Comparison of ENCODE assay signal across 27 cellular contexts in the genomic region with DNA sequence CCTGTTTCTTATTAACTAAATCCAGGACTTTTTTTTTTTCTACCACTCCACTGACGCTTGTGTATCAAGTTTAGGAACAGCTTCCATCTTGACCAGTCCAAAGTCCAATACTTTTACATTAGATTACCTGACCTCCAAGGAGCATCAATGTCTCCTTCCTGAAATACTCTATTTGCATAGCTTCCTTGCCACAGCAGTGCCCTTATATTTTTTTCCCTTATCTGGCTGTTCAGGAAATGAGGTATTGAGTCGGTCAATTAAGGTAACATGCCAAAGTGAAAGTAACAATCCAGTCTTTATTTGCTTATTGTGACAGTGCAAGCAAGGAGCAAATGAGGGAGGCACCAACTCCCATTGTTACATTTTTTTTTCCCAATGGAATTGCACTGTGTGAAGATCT.
DNase-seq lines count a peak whose midpoint lies in the region; ATAC-seq and TF ChIP-seq lines count a peak whose summit lies in the region.
"Had no signal": no experiment of that assay in that cellular context is flagged by ENCODE, and none has a peak within 500 bp of the region (broad histone marks: within the 10 kb centered on the region; RNA-seq: fewer than 3 reads in every experiment).

No MANE protein-coding gene starts in this region.

- no peak overlapping the region for H3K4me3 ChIP-seq in OCI-LY3 (ENCODE audit: low read length)
- H3K4me3 ChIP-seq in right lobe of liver: peak overlapping the region in 2 of 3 donors; percentile 7 to 22
- no peak overlapping the region for H3K4me3 ChIP-seq in coronary artery
- H3K4me3 ChIP-seq: BLaER1 treated with 17β-estradiol and CSF1 and Interleukin-3, amounts not matched to agents 10 nM and 100 nM; gastroesophageal sphincter; lung; PC-9; psoas muscle; upper lobe of left lung had no signal

- 23% methylated on average over 2 of the region's 2 CpGs for WGBS in right lobe of liver (ENCODE audit: insufficient coverage, low coverage, low lambda C conversion rate, missing lambda C conversion rate)

- H3K27ac ChIP-seq in OCI-LY3 (ENCODE audit: low read length) (no peak overlapping the region), right lobe of liver (peak overlapping the region in 1 of 3 donors; percentile 11), coronary artery (no peak overlapping the region)
- H3K27ac ChIP-seq: BLaER1 treated with 17β-estradiol and CSF1 and Interleukin-3, amounts not matched to agents 10 nM and 100 nM; gastroesophageal sphincter; KMS-11; neutrophil; PC-9; psoas muscle; upper lobe of left lung had no signal

- no peaks in the 10 kb centered on the region for H4K20me1 ChIP-seq in OCI-LY3 (ENCODE audit: insufficient read depth, low read length)
- H4K20me1 ChIP-seq: BLaER1 treated with 17β-estradiol and CSF1 and Interleukin-3, amounts not matched to agents 10 nM and 100 nM had no signal

- no peaks in the 10 kb centered on the region for H3K27me3 Mint-ChIP-seq in natural killer cell (ENCODE audit: low read depth in 2 of 2)
- H3K27me3 Mint-ChIP-seq: activated B cell treated with CpG ODN at 0.5 μM for 24 hours had no signal

- no peak overlapping the region for H3K4me2 ChIP-seq in OCI-LY3 (ENCODE audit: low read length)
- H3K4me2 ChIP-seq: BLaER1 treated with 17β-estradiol and CSF1 and Interleukin-3, amounts not matched to agents 10 nM and 100 nM; KMS-11; PC-9 had no signal

- no peak overlapping the region for H3K4me3 Mint-ChIP-seq in natural killer cell
- H3K4me3 Mint-ChIP-seq: activated B cell treated with CpG ODN at 0.5 μM for 24 hours had no signal

- no peaks in the 10 kb centered on the region for H3K27me3 ChIP-seq in OCI-LY3 (ENCODE audit: low read depth, low read length)
- H3K27me3 ChIP-seq in right lobe of liver: no peaks in the 10 kb centered on the region
- H3K27me3 ChIP-seq: BLaER1 treated with 17β-estradiol and CSF1 and Interleukin-3, amounts not matched to agents 10 nM and 100 nM; gastroesophageal sphincter; neutrophil; upper lobe of left lung had no signal

- H3K27ac Mint-ChIP-seq in natural killer cell: no peak overlapping the region
- H3K27ac Mint-ChIP-seq: activated B cell treated with CpG ODN at 0.5 μM for 24 hours; activated naive CD4-positive, alpha-beta T cell treated with anti-CD3 and anti-CD28 coated beads, Interleukin-2, amount 50 U/mL, for 72 hours had no signal

- intact Hi-C loops in right lobe of liver (cut with DNase I) (no loop called here), natural killer cell (cut with micrococcal nuclease) (no loop called here)

- TF ChIP-seq POLR2A in right lobe of liver (IDR thresholded peaks at IDR 0.05): no peak

- H3K36me3 ChIP-seq in OCI-LY3 (replicated peaks; ENCODE audit: low read depth, low read length) (no peaks in the 10 kb centered on the region), right lobe of liver (no peaks in the 10 kb centered on the region)
- H3K36me3 ChIP-seq: BLaER1 treated with 17β-estradiol and CSF1 and Interleukin-3, amounts not matched to agents 10 nM and 100 nM; gastroesophageal sphincter; neutrophil; upper lobe of left lung had no signal

- H2AFZ ChIP-seq in OCI-LY3 (ENCODE audit: low read depth, low read length): peak overlapping the region; percentile 22; the same call in 1 of the 2 replicates
- H2AFZ ChIP-seq: PC-9 had no signal

- H3K79me2 ChIP-seq in OCI-LY3 (ENCODE audit: low read length): no peaks in the 10 kb centered on the region

- H3K36me3 Mint-ChIP-seq in natural killer cell: no peaks in the 10 kb centered on the region
- H3K36me3 Mint-ChIP-seq: activated naive CD4-positive, alpha-beta T cell treated with anti-CD3 and anti-CD28 coated beads, Interleukin-2, amount 50 U/mL, for 72 hours had no signal

- H3K4me1 ChIP-seq in OCI-LY3 (ENCODE audit: low read length): peaks cover 6% of the 10 kb centered on the region; the same call in 1 of the 2 replicates
- peaks cover 0 to 10% (median 0%) of the 10 kb centered on the region in 4 donors for H3K4me1 ChIP-seq in right lobe of liver
- H3K4me1 ChIP-seq: BLaER1 treated with 17β-estradiol and CSF1 and Interleukin-3, amounts not matched to agents 10 nM and 100 nM; gastroesophageal sphincter; psoas muscle; upper lobe of left lung had no signal

- TF ChIP-seq CTCF in OCI-LY3 (IDR thresholded peaks at IDR 0.05; ENCODE audit: low read depth, low read length) (no peak), right lobe of liver (IDR thresholded peaks at IDR 0.05) (no peak), GM10266 (IDR thresholded peaks at IDR 0.05; ENCODE audit: control insufficient read depth, insufficient read depth, low read depth, missing control alignments) (no peak), coronary artery (IDR thresholded peaks at IDR 0.05) (no peak), natural killer cell (IDR thresholded peaks at IDR 0.05) (no peak)

- H3K9ac ChIP-seq in OCI-LY3 (ENCODE audit: low read length): no peak overlapping the region
- H3K9ac ChIP-seq: BLaER1 treated with 17β-estradiol and CSF1 and Interleukin-3, amounts not matched to agents 10 nM and 100 nM; KMS-11 had no signal

- peak; percentile 14 for DNase-seq in A172 (ENCODE audit: low spot score)
- peak; percentile 35 for DNase-seq in HT-29 (ENCODE audit: low spot score)
- no peak for DNase-seq in right lobe of liver
- no peak for DNase-seq in GM10266 (ENCODE audit: extremely low spot score)
- no peak for DNase-seq in coronary artery (ENCODE audit: low spot score)
- DNase-seq in natural killer cell: no peak
- no peak for DNase-seq in GDM1 (lab: John Stamatoyannopoulos, UW)
- DNase-seq: activated B cell treated with CpG ODN at 0.5 μM for 24 hours, aorta, Caco-2, caudate nucleus, dermis blood vessel endothelial cell, NCI-H1436 treated with DMSO at 0.1 percent for 48 hours, NCI-H82, PC-9, psoas muscle, Right ventricle myocardium superior, SW 1271, T1000, upper lobe of left lung had no signal

- peak; percentile 58 to 95 (median 83) for ATAC-seq in right lobe of liver
- ATAC-seq in natural killer cell: no peak
- ATAC-seq: activated naive CD4-positive, alpha-beta T cell treated with anti-CD3 and anti-CD28 coated beads, Interleukin-2, amount 50 U/mL, for 72 hours; gastroesophageal sphincter; psoas muscle had no signal

- H3K9me3 Mint-ChIP-seq in natural killer cell: peaks cover 2 to 5% of the 10 kb centered on the region in 2 donors
- H3K9me3 Mint-ChIP-seq: activated B cell treated with CpG ODN at 0.5 μM for 24 hours had no signal

- H3K9me3 ChIP-seq in OCI-LY3 (ENCODE audit: insufficient read depth, low read length) (no peaks in the 10 kb centered on the region), right lobe of liver (no peaks in the 10 kb centered on the region)
- H3K9me3 ChIP-seq: Caco-2, neutrophil, upper lobe of left lung had no signal

- no peaks in the 10 kb centered on the region for H3K4me1 Mint-ChIP-seq in natural killer cell
- H3K4me1 Mint-ChIP-seq: activated B cell treated with CpG ODN at 0.5 μM for 24 hours had no signal

Comparison
In these comparisons a context has a peak if more than half of its experiments do, and no peak if none do; other contexts are left out.
1. DNase-seq: peak in A172 (single experiment) and HT-29 (single experiment); none in right lobe of liver (0 of 3), GM10266 (single experiment), coronary artery (single experiment), natural killer cell (single experiment) and GDM1 (single experiment).
2. H3K4me3 ChIP-seq: peak in right lobe of liver (2 of 3); none in OCI-LY3 (single experiment) and coronary artery (single experiment).
3. ATAC-seq: peak in right lobe of liver (4 of 4); none in natural killer cell (0 of 3).